ENCODE assay signal across 8 cellular contexts in the genomic region with DNA sequence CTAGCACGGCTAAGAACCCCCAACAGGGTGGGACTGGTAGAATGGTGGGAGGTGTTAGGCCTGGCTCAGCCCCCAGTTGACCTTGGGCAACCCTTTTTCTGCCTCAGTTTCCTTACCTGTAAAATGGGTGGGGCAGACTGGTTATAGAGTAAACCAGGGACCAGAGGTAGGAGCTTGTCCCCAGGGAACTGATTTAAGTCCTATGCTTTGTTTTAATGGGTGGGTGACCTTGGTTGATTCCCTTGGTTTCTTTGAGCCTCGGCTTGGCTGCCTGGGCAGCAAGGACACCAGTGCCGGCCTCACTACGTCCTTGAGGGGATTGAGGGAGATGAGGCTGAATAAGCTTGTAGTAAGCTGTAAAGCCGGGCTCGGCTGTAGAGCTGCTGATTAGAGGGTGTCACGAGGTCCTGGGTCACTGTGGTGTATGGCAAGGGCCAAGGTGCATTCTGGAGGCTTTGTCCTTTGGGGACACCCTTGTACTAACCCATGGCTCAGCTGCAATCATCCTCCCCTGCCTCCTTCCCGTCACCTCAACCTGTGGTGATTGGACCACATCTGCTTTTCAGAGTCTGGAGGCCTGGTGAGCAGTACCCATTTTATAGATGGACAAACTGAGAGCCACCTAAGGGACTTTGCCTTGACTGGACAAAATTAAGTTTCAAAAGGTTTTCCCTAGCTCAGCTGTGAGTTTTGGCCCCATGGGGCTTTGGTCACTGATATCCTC. TPM values are rescaled to one million over a fixed set of nuclear protein-coding genes. Genes with fewer than 3 reads are reported as not detected.
DNase-seq lines count a peak whose midpoint lies in the region; ATAC-seq and TF ChIP-seq lines count a peak whose summit lies in the region.
"Had no signal": no experiment of that assay in that cellular context is flagged by ENCODE, and none has a peak within 500 bp of the region (broad histone marks: within the 10 kb centered on the region; RNA-seq: fewer than 3 reads in every experiment).

No MANE protein-coding gene starts in this region.

- H3F3A ChIP-seq in SU-DHL-6 (ENCODE audit: insufficient read depth) (peaks cover 29% of the 10 kb centered on the region), smooth muscle cell (ENCODE audit: low read depth) (no peaks in the 10 kb centered on the region)

- no peak overlapping the region for H2AFZ ChIP-seq in SU-DHL-6 (ENCODE audit: low read depth, low read length, severe bottlenecking)
- no peak overlapping the region for H2AFZ ChIP-seq in smooth muscle cell (ENCODE audit: low read depth)

- 51% methylated on average over 8 of the region's 8 CpGs for WGBS in smooth muscle cell (ENCODE audit: low lambda C conversion rate)

- H3K79me2 ChIP-seq in SU-DHL-6 (ENCODE audit: insufficient read depth, low read length) (peaks cover 68% of the 10 kb centered on the region), smooth muscle cell (ENCODE audit: low read depth) (peaks cover 49% of the 10 kb centered on the region)

- H3K27ac ChIP-seq in SU-DHL-6 (ENCODE audit: low read depth, low read length) (peak overlapping the region; percentile 88), smooth muscle cell (ENCODE audit: low read depth) (no peak overlapping the region)

- H3K9me3 ChIP-seq in SU-DHL-6 (ENCODE audit: insufficient read depth, low read length) (no peaks in the 10 kb centered on the region), smooth muscle cell (replicated peaks; ENCODE audit: low read depth) (no peaks in the 10 kb centered on the region)

- H3K9me2 ChIP-seq in SU-DHL-6 (replicated peaks; ENCODE audit: insufficient read depth, low read length): no peaks in the 10 kb centered on the region

- H3K27me3 ChIP-seq in H7 (ENCODE audit: control insufficient read depth, insufficient read depth, low read length) (no peaks in the 10 kb centered on the region; the same call in 1 of the 2 replicates), SU-DHL-6 (ENCODE audit: low read length) (no peaks in the 10 kb centered on the region), smooth muscle cell (ENCODE audit: low read depth) (no peaks in the 10 kb centered on the region)

- peaks cover 3% of the 10 kb centered on the region for H3K36me3 ChIP-seq in H7 (replicated peaks; ENCODE audit: control insufficient read depth, insufficient read depth, low read length)
- H3K36me3 ChIP-seq in SU-DHL-6 (ENCODE audit: low read length): no peaks in the 10 kb centered on the region
- no peaks in the 10 kb centered on the region for H3K36me3 ChIP-seq in smooth muscle cell (ENCODE audit: low read depth)

- H3K4me3 ChIP-seq in H7 (ENCODE audit: insufficient read depth, low read depth, low read length) (peak overlapping the region; percentile 88; the same call in 1 of the 2 replicates), SU-DHL-6 (ENCODE audit: insufficient read depth, low read length, poor library complexity, severe bottlenecking) (peak overlapping the region; percentile 74), fibroblast of villous mesenchyme (ENCODE audit: low read depth, low read length) (peak overlapping the region; percentile 85), smooth muscle cell (peak overlapping the region; percentile 92)

- H4K20me1 ChIP-seq in SU-DHL-6 (ENCODE audit: low read depth, low read length) (no peaks in the 10 kb centered on the region), smooth muscle cell (ENCODE audit: low read depth) (peaks cover 39% of the 10 kb centered on the region)

- ATAC-seq in esophagus mucosa: no peak

- DNase-seq in H7: no peak
- DNase-seq in fibroblast of villous mesenchyme (ENCODE audit: low read depth): no peak
- no peak for DNase-seq in smooth muscle cell (lab: John Stamatoyannopoulos, UW; ENCODE audit: unreplicated experiment)
- no peak for DNase-seq in retina
- DNase-seq in DMS153 (lab: John Stamatoyannopoulos, UW): no peak
- DNase-seq: NCI-H1694 treated with DMSO at 0.1 percent for 48 hours had no signal

- TF ChIP-seq CTCF in SU-DHL-6 (IDR thresholded peaks at IDR 0.05; ENCODE audit: insufficient read depth, low read length, poor library complexity, severe bottlenecking) (no peak), fibroblast of villous mesenchyme (IDR thresholded peaks at IDR 0.05; ENCODE audit: insufficient read depth, low read depth, low read length) (no peak), smooth muscle cell (IDR thresholded peaks at IDR 0.05; ENCODE audit: borderline replicate concordance, insufficient read depth, poor library complexity, severe bottlenecking) (no peak)

- H3K9ac ChIP-seq in SU-DHL-6 (ENCODE audit: low read length) (peak overlapping the region; percentile 80), smooth muscle cell (ENCODE audit: low read depth) (no peak overlapping the region)

- H3K4me1 ChIP-seq in smooth muscle cell (ENCODE audit: low read depth): peaks cover 17% of the 10 kb centered on the region

- H3K4me2 ChIP-seq in SU-DHL-6 (ENCODE audit: low read depth, low read length, poor library complexity, severe bottlenecking): peak overlapping the region; percentile 87
- H3K4me2 ChIP-seq in smooth muscle cell: peak overlapping the region; percentile 99

RNA-seq across cellular contexts. Expression of a gene that starts 2.2 kb away (rescaled TPM):
- total RNA-seq in H7 (2014; rRNA removed; shearing (Covaris generic)): 88.8 and 113 TPM in 2 replicates
- total RNA-seq in fibroblast of villous mesenchyme (33.2 and 36.1 TPM in 2 replicates), smooth muscle cell (11.7 and 13.9 TPM in 2 replicates), esophagus mucosa (11.0 TPM)
- 8.5 and 9.4 TPM in 2 replicates for polyA plus RNA-seq in smooth muscle cell
